Comparison of ENCODE assay signal across 16 cellular contexts in the genomic region with DNA sequence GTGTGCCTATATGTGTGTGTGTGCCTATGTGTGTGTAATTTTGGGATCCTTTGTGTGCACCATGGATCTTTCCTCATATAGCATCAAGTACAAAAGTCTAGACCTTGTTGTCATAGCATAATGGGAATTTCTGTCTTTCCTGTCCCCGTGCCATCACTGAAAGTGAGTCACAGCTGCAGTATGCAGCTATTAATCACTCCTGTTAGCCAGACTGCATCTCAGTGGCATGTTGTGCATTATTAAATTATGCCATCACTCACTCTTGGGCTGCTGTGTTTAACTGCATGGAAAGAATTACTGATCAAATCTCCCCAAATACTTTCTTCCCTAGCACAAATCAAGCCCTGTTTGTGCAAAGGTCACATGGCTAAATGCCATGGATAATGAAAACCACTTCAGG.
"Had no signal": no experiment of that assay in that cellular context is flagged by ENCODE, and none has a peak within 500 bp of the region (broad histone marks: within the 10 kb centered on the region; RNA-seq: fewer than 3 reads in every experiment).

No MANE protein-coding gene starts in this region.

- H3K27ac ChIP-seq: left ventricle myocardium inferior, skin epidermis, tibial artery, uterus had no signal

- FAIRE-seq: keratinocyte had no signal

- H3K36me3 ChIP-seq: left ventricle myocardium inferior, tibial artery, uterus had no signal

- H3K9me3 ChIP-seq: tibial artery, uterus had no signal

- H3K27me3 ChIP-seq: tibial artery had no signal

- H3K4me3 ChIP-seq: left ventricle myocardium inferior, mucosa of descending colon, skin epidermis, tibial artery, uterus had no signal

- DNase-seq: activated CD4-positive, alpha-beta T cell treated with anti-CD3 and anti-CD28 coated beads, Interleukin-2, amount 50 U/mL, for 1 hour; activated CD8-positive, alpha-beta memory T cell treated with anti-CD3 and anti-CD28 coated beads for 24 hours; activated naive CD8-positive, alpha-beta T cell treated with anti-CD3 and anti-CD28 coated beads for 36 hours; endodermal cell; erythroblast; left ventricle myocardium inferior; mucosa of descending colon; natural killer cell; posterior cingulate gyrus; stimulated activated CD4-positive, alpha-beta T cell treated with anti-CD3 and anti-CD28 coated beads, Interleukin-15, amount 100 ng/mL, for 24 hours; stimulated activated CD4-positive, alpha-beta T cell treated with anti-CD3 and anti-CD28 coated beads, Interleukin-4, amount 100 ng/mL, for 1 hour; stimulated activated naive B cell treated with anti-CD40 and anti-IgM and Interleukin-4, amounts not matched to agents 10 μg/mL and 1 μg/mL and 100 μg/mL, for 72 hours; tibial artery; uterus had no signal

- H3K4me1 ChIP-seq: left ventricle myocardium inferior, tibial artery had no signal

- ATAC-seq: mucosa of descending colon; natural killer cell; stimulated activated naive B cell treated with anti-CD40 and anti-IgM and Interleukin-4, amounts not matched to agents 10 μg/mL and 1 μg/mL and 100 μg/mL, for 72 hours had no signal
